In the genomic region with DNA sequence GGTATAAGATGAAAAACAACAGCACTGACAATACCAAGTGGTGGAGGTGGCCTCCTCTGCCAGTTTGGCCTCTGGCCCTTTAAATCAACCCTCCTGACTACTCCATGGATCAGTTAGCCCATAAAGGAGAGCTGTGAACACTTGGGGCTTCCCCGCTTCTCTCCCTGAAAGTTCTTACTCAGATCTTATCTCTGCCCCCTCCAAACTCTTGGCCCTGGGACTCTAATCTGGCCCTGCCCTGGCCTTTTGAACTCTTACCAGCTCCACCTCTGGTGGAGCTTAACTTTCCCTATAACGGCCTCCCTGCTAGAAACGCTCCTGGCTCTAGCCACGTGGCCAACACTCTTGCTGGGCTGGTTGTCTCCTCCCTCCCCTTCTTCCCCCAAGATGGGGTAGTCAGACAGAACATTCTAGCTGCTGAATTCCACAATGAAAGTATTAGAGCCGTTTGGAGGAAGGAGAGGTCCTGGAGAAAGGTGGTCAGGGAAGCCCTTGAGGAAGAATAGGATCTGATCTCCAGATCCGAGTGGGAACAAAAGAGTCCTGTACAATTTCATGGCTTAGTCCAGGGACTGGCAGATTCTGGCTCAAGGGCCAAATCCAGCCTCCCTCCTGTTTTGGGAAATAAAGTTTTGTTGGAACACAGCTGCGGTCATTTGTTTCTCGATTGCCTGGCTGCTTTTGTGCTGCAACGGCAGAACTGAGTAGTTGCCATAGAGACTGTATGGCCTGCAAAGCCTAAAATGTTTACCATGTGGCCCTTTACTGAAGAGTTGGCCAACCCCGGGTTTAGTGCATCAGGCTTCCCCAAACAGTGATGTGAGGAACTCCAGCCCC, we compare ENCODE assay signal across 1 cellular context.
TF ChIP-seq lines count a peak whose summit lies in the region.

No MANE protein-coding gene starts in this region.

TF ChIP-seq in K562, 482 proteins besides CTCF, POLR2A, EP300 and RAD21 (continued from another document and continues in another):
- TF ChIP-seq, protein P1, sequence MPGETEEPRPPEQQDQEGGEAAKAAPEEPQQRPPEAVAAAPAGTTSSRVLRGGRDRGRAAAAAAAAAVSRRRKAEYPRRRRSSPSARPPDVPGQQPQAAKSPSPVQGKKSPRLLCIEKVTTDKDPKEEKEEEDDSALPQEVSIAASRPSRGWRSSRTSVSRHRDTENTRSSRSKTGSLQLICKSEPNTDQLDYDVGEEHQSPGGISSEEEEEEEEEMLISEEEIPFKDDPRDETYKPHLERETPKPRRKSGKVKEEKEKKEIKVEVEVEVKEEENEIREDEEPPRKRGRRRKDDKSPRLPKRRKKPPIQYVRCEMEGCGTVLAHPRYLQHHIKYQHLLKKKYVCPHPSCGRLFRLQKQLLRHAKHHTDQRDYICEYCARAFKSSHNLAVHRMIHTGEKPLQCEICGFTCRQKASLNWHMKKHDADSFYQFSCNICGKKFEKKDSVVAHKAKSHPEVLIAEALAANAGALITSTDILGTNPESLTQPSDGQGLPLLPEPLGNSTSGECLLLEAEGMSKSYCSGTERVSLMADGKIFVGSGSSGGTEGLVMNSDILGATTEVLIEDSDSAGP (CRISPR knock-in tag; IDR thresholded peaks at IDR 0.05): peak; percentile 71
- no peak for TF ChIP-seq ZNF584 (CRISPR knock-in tag; IDR thresholded peaks at IDR 0.05; ENCODE audit: low read depth)
- peak in 1 of 2 experiments; percentile 33; a peak in 1 of 4 replicates for TF ChIP-seq HDAC1 (IDR thresholded peaks at IDR 0.05)
- no peak for TF ChIP-seq ZNF124 (CRISPR knock-in tag; IDR thresholded peaks at IDR 0.05)
- no peak for TF ChIP-seq ZSCAN32 (CRISPR knock-in tag; IDR thresholded peaks at IDR 0.05)
- TF ChIP-seq, protein P2, sequence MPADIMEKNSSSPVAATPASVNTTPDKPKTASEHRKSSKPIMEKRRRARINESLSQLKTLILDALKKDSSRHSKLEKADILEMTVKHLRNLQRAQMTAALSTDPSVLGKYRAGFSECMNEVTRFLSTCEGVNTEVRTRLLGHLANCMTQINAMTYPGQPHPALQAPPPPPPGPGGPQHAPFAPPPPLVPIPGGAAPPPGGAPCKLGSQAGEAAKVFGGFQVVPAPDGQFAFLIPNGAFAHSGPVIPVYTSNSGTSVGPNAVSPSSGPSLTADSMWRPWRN (IDR thresholded peaks at IDR 0.05; ENCODE audit: low read depth): 0 out of 2 replicates have a peak, but pooled peaks have one; percentile 26
- TF ChIP-seq KAT8 (IDR thresholded peaks at IDR 0.05; ENCODE audit: low read depth): no peak
- TF ChIP-seq ZNF696 (CRISPR knock-in tag; conservative IDR thresholded peaks at IDR 0.05): no peak
- TF ChIP-seq, protein P3, sequence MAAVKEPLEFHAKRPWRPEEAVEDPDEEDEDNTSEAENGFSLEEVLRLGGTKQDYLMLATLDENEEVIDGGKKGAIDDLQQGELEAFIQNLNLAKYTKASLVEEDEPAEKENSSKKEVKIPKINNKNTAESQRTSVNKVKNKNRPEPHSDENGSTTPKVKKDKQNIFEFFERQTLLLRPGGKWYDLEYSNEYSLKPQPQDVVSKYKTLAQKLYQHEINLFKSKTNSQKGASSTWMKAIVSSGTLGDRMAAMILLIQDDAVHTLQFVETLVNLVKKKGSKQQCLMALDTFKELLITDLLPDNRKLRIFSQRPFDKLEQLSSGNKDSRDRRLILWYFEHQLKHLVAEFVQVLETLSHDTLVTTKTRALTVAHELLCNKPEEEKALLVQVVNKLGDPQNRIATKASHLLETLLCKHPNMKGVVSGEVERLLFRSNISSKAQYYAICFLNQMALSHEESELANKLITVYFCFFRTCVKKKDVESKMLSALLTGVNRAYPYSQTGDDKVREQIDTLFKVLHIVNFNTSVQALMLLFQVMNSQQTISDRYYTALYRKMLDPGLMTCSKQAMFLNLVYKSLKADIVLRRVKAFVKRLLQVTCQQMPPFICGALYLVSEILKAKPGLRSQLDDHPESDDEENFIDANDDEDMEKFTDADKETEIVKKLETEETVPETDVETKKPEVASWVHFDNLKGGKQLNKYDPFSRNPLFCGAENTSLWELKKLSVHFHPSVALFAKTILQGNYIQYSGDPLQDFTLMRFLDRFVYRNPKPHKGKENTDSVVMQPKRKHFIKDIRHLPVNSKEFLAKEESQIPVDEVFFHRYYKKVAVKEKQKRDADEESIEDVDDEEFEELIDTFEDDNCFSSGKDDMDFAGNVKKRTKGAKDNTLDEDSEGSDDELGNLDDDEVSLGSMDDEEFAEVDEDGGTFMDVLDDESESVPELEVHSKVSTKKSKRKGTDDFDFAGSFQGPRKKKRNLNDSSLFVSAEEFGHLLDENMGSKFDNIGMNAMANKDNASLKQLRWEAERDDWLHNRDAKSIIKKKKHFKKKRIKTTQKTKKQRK (IDR thresholded peaks at IDR 0.05; ENCODE audit: borderline replicate concordance, low read depth, low read length): no peak
- TF ChIP-seq, protein P4, sequence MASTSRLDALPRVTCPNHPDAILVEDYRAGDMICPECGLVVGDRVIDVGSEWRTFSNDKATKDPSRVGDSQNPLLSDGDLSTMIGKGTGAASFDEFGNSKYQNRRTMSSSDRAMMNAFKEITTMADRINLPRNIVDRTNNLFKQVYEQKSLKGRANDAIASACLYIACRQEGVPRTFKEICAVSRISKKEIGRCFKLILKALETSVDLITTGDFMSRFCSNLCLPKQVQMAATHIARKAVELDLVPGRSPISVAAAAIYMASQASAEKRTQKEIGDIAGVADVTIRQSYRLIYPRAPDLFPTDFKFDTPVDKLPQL (IDR thresholded peaks at IDR 0.05; ENCODE audit: extremely low read depth, insufficient read length): no peak
- TF ChIP-seq, protein P5, sequence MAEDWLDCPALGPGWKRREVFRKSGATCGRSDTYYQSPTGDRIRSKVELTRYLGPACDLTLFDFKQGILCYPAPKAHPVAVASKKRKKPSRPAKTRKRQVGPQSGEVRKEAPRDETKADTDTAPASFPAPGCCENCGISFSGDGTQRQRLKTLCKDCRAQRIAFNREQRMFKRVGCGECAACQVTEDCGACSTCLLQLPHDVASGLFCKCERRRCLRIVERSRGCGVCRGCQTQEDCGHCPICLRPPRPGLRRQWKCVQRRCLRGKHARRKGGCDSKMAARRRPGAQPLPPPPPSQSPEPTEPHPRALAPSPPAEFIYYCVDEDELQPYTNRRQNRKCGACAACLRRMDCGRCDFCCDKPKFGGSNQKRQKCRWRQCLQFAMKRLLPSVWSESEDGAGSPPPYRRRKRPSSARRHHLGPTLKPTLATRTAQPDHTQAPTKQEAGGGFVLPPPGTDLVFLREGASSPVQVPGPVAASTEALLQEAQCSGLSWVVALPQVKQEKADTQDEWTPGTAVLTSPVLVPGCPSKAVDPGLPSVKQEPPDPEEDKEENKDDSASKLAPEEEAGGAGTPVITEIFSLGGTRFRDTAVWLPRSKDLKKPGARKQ (CRISPR knock-in tag; IDR thresholded peaks at IDR 0.05): no peak
- TF ChIP-seq SIX5 (IDR thresholded peaks at IDR 0.05; ENCODE audit: borderline replicate concordance in 1 of 2, insufficient read depth in 1 of 2, low read depth in 1 of 2, low read length in 2 of 2): no peak
- no peak for TF ChIP-seq ZNF644 (tag; IDR thresholded peaks at IDR 0.05; ENCODE audit: low read depth)
- TF ChIP-seq SMARCA5 (IDR thresholded peaks at IDR 0.05): no peak
- 0 out of 2 replicates have a peak, but pooled peaks have one; percentile 37 for TF ChIP-seq SOX6 (IDR thresholded peaks at IDR 0.05)
- TF ChIP-seq CBFA2T2 (conservative IDR thresholded peaks at IDR 0.05): no peak
- TF ChIP-seq MTA1 (IDR thresholded peaks at IDR 0.05; ENCODE audit: borderline replicate concordance): peak; percentile 24; the same call in 1 of the 2 replicates
- TF ChIP-seq ZBTB1 (CRISPR knock-in tag; IDR thresholded peaks at IDR 0.05; ENCODE audit: borderline replicate concordance, low read depth): no peak
- TF ChIP-seq, protein P6, sequence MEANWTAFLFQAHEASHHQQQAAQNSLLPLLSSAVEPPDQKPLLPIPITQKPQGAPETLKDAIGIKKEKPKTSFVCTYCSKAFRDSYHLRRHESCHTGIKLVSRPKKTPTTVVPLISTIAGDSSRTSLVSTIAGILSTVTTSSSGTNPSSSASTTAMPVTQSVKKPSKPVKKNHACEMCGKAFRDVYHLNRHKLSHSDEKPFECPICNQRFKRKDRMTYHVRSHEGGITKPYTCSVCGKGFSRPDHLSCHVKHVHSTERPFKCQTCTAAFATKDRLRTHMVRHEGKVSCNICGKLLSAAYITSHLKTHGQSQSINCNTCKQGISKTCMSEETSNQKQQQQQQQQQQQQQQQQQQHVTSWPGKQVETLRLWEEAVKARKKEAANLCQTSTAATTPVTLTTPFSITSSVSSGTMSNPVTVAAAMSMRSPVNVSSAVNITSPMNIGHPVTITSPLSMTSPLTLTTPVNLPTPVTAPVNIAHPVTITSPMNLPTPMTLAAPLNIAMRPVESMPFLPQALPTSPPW (CRISPR knock-in tag; IDR thresholded peaks at IDR 0.05): peak; percentile 77
- TF ChIP-seq, protein P7, sequence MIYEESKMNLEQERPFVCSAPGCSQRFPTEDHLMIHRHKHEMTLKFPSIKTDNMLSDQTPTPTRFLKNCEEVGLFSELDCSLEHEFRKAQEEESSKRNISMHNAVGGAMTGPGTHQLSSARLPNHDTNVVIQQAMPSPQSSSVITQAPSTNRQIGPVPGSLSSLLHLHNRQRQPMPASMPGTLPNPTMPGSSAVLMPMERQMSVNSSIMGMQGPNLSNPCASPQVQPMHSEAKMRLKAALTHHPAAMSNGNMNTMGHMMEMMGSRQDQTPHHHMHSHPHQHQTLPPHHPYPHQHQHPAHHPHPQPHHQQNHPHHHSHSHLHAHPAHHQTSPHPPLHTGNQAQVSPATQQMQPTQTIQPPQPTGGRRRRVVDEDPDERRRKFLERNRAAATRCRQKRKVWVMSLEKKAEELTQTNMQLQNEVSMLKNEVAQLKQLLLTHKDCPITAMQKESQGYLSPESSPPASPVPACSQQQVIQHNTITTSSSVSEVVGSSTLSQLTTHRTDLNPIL (CRISPR knock-in tag; IDR thresholded peaks at IDR 0.05): no peak
- TF ChIP-seq, protein P8, sequence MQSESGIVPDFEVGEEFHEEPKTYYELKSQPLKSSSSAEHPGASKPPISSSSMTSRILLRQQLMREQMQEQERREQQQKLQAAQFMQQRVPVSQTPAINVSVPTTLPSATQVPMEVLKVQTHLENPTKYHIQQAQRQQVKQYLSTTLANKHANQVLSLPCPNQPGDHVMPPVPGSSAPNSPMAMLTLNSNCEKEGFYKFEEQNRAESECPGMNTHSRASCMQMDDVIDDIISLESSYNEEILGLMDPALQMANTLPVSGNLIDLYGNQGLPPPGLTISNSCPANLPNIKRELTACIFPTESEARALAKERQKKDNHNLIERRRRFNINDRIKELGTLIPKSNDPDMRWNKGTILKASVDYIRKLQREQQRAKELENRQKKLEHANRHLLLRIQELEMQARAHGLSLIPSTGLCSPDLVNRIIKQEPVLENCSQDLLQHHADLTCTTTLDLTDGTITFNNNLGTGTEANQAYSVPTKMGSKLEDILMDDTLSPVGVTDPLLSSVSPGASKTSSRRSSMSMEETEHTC (IDR thresholded peaks at IDR 0.05): no peak
- TF ChIP-seq ZC3H11A (IDR thresholded peaks at IDR 0.05; ENCODE audit: low read depth, low read length): no peak
- TF ChIP-seq, protein P9, sequence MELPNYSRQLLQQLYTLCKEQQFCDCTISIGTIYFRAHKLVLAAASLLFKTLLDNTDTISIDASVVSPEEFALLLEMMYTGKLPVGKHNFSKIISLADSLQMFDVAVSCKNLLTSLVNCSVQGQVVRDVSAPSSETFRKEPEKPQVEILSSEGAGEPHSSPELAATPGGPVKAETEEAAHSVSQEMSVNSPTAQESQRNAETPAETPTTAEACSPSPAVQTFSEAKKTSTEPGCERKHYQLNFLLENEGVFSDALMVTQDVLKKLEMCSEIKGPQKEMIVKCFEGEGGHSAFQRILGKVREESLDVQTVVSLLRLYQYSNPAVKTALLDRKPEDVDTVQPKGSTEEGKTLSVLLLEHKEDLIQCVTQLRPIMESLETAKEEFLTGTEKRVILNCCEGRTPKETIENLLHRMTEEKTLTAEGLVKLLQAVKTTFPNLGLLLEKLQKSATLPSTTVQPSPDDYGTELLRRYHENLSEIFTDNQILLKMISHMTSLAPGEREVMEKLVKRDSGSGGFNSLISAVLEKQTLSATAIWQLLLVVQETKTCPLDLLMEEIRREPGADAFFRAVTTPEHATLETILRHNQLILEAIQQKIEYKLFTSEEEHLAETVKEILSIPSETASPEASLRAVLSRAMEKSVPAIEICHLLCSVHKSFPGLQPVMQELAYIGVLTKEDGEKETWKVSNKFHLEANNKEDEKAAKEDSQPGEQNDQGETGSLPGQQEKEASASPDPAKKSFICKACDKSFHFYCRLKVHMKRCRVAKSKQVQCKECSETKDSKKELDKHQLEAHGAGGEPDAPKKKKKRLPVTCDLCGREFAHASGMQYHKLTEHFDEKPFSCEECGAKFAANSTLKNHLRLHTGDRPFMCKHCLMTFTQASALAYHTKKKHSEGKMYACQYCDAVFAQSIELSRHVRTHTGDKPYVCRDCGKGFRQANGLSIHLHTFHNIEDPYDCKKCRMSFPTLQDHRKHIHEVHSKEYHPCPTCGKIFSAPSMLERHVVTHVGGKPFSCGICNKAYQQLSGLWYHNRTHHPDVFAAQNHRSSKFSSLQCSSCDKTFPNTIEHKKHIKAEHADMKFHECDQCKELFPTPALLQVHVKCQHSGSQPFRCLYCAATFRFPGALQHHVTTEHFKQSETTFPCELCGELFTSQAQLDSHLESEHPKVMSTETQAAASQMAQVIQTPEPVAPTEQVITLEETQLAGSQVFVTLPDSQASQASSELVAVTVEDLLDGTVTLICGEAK (IDR thresholded peaks at IDR 0.05): peak; percentile 48; the same call in 1 of the 2 replicates
- TF ChIP-seq, protein P9 (CRISPR knock-in tag; IDR thresholded peaks at IDR 0.05): no peak
- 0 out of 2 replicates have a peak, but pooled peaks have one; percentile 14 for TF ChIP-seq HMG20B (CRISPR knock-in tag; IDR thresholded peaks at IDR 0.05)
- TF ChIP-seq BRD4 (IDR thresholded peaks at IDR 0.05): no peak
